1 cellular context compared by ENCODE assay signal in genomic region chr3:128348805-128349531, GRCh38.
TF ChIP-seq lines count a peak whose summit lies in the region.

No MANE protein-coding gene starts in this region.

TF ChIP-seq in IMR-90, 13 proteins besides CTCF, POLR2A, EP300 and RAD21 (continued from another document):
- TF ChIP-seq, protein P1, sequence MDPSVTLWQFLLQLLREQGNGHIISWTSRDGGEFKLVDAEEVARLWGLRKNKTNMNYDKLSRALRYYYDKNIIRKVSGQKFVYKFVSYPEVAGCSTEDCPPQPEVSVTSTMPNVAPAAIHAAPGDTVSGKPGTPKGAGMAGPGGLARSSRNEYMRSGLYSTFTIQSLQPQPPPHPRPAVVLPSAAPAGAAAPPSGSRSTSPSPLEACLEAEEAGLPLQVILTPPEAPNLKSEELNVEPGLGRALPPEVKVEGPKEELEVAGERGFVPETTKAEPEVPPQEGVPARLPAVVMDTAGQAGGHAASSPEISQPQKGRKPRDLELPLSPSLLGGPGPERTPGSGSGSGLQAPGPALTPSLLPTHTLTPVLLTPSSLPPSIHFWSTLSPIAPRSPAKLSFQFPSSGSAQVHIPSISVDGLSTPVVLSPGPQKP (IDR thresholded peaks at IDR 0.05; ENCODE audit: borderline replicate concordance, low read depth, low read length) = no peak
- TF ChIP-seq NFE2L2 (IDR thresholded peaks at IDR 0.05; ENCODE audit: low read depth, low read length) = no peak
TF ChIP-seq in IMR-90: peak in this region for 0.
